7 cellular contexts compared by ENCODE assay signal in the genomic region with DNA sequence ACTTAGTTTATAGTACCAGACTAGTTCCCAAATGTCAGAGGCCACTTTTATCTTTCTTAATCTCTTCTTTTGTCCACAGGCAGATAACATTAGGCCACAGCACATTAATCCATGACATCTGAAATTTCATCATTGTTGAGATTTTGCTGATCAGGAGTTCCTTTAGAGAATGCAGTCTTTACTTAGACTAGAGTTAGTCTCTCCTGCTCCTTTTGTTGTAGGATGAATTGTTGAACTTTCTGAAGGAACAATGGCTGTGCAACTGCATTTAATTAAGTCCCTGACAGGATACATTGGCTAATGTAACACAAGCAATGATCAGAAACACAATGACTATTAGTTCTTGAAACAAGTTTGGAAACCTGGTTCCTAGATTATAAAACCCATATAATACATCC.
"Had no signal": no experiment of that assay in that cellular context is flagged by ENCODE, and none has a peak within 500 bp of the region (broad histone marks: within the 10 kb centered on the region; RNA-seq: fewer than 3 reads in every experiment).

No MANE protein-coding gene starts in this region.

- H3K4me3 Mint-ChIP-seq: GM23338, HFFc6, IgD-negative memory B cell had no signal

- H3K4me2 ChIP-seq: GM23338 had no signal

- H2AFZ ChIP-seq: GM23338 had no signal

- FAIRE-seq: HepG2 had no signal

- DNase-seq: H7, HFFc6 had no signal

- H3K4me3 ChIP-seq: GM23338, HAP-1 had no signal

- H3K27ac ChIP-seq: HL-60 had no signal

- H3K9me3 ChIP-seq: HAP-1 had no signal

- H3K36me3 Mint-ChIP-seq: IgD-negative memory B cell had no signal

- H3K27me3 Mint-ChIP-seq: IgD-negative memory B cell had no signal

- H3K27ac Mint-ChIP-seq: GM23338, HFFc6, IgD-negative memory B cell had no signal

- H3K4me1 Mint-ChIP-seq: GM23338, IgD-negative memory B cell had no signal

- H3K36me3 ChIP-seq: HAP-1 had no signal
